Comparison of ENCODE assay signal across 8 cellular contexts in the genomic region with DNA sequence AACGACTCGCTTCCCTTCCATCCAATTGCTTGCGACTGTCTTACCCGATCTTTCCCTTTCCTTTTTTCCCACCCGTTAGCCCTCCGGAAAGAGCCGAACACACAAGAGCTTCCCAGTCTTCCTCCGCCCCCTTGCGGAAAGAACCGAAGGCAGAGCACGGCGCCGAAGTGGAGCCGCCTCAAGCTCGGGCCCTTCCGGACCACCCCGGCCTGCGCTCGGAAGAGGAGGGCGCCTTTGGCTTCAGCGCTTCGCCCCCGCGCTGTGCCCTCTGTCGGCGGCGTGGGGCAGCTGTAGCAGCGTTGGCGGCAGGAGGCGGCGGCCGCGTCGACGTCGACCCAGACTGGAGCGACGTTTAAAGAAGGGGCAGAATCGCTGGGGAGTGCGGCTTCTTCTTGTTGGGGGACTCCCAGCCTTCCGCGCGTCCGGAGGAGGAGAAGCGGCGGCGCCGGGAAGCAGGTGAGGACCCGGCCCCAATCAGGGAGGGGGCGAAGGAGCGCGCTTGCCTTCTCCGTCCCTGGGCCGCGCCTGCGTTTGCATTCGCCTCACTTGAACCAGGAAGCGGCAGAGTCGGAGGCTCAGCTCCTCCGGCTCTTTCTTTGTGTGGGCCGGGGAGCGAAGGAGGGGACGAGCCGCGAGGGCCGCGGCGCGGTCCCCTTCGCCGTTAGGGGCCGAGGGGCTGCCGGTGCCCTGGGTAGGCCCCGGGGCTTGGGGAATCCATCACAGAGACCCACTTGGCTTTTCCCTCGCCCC. TPM values are rescaled to one million over a fixed set of nuclear protein-coding genes. Genes with fewer than 3 reads are reported as not detected.
A peak's percentile ranks its signal among the peaks of the same experiment; 100 is the strongest.
DNase-seq lines count a peak whose midpoint lies in the region; ATAC-seq and TF ChIP-seq lines count a peak whose summit lies in the region.

Gene ZBTB33 (plus strand): TSS at position 291 of the 750 bp plus-strand sequence. CDS start 2,604 bp downstream, outside the sequence.

- no peaks in the 10 kb centered on the region for H3K9me3 Mint-ChIP-seq in GM23338
- H3K9me3 Mint-ChIP-seq in naive thymus-derived CD4-positive, alpha-beta T cell: peaks cover 0 to 2% (median 0%) of the 10 kb centered on the region in 11 donors
- H3K9me3 Mint-ChIP-seq in stimulated activated naive B cell treated with anti-CD40 and anti-IgM and Interleukin-4, amounts not matched to agents 10 μg/mL and 1 μg/mL and 100 μg/mL, for 72 hours: no peaks in the 10 kb centered on the region

- peak within 1 kb of the TSS; percentile 77 for H3K27ac ChIP-seq in GM23338 (ENCODE audit: low read depth)
- H3K27ac ChIP-seq in naive thymus-derived CD4-positive, alpha-beta T cell (ENCODE audit: low read depth, low read length): peak within 1 kb of the TSS; percentile 96

- H4K20me1 ChIP-seq in GM23338 (replicated peaks; ENCODE audit: insufficient read depth): peaks cover 4% of the 10 kb centered on the region

- peak within 1 kb of the TSS; percentile 95 for H3K4me3 Mint-ChIP-seq in GM23338
- H3K4me3 Mint-ChIP-seq in naive thymus-derived CD4-positive, alpha-beta T cell: peak within 1 kb of the TSS; percentile 84 to 97 (median 94)
- H3K4me3 Mint-ChIP-seq in stimulated activated naive B cell treated with anti-CD40 and anti-IgM and Interleukin-4, amounts not matched to agents 10 μg/mL and 1 μg/mL and 100 μg/mL, for 72 hours: peak within 1 kb of the TSS; percentile 92 to 95

- H2AFZ ChIP-seq in GM23338: 0 out of 2 replicates have a peak within 1 kb of the TSS, but pooled peaks have one; percentile 43

- peaks cover 23% of the 10 kb centered on the region for H3K36me3 Mint-ChIP-seq in GM23338 (ENCODE audit: low read depth)
- peaks cover 0 to 17% (median 14%) of the 10 kb centered on the region in 5 donors for H3K36me3 Mint-ChIP-seq in naive thymus-derived CD4-positive, alpha-beta T cell
- peaks cover 7 to 11% of the 10 kb centered on the region in 2 donors for H3K36me3 Mint-ChIP-seq in stimulated activated naive B cell treated with anti-CD40 and anti-IgM and Interleukin-4, amounts not matched to agents 10 μg/mL and 1 μg/mL and 100 μg/mL, for 72 hours

- peaks cover 5% of the 10 kb centered on the region for H3K4me1 Mint-ChIP-seq in GM23338
- peaks cover 6 to 42% (median 28%) of the 10 kb centered on the region in 7 donors for H3K4me1 Mint-ChIP-seq in naive thymus-derived CD4-positive, alpha-beta T cell
- peaks cover 1 to 7% of the 10 kb centered on the region in 2 donors for H3K4me1 Mint-ChIP-seq in stimulated activated naive B cell treated with anti-CD40 and anti-IgM and Interleukin-4, amounts not matched to agents 10 μg/mL and 1 μg/mL and 100 μg/mL, for 72 hours

- peak within 1 kb of the TSS; percentile 73 for H3K4me3 ChIP-seq in GM23338
- H3K4me3 ChIP-seq in naive thymus-derived CD4-positive, alpha-beta T cell (ENCODE audit: low read length): peak within 1 kb of the TSS; percentile 79

- peaks cover 23% of the 10 kb centered on the region; the same call in 1 of the 2 replicates for H3K27me3 ChIP-seq in GM23338 (ENCODE audit: insufficient read depth)
- H3K27me3 ChIP-seq in naive thymus-derived CD4-positive, alpha-beta T cell (ENCODE audit: control insufficient read depth in 2 of 2, insufficient read depth in 2 of 2, low read length in 2 of 2): no peaks in the 10 kb centered on the region

- no peaks in the 10 kb centered on the region for H3K9me3 ChIP-seq in naive thymus-derived CD4-positive, alpha-beta T cell (ENCODE audit: control insufficient read depth in 2 of 3, low read length in 3 of 3)

- no peaks in the 10 kb centered on the region for H3K9me2 ChIP-seq in GM23338 (ENCODE audit: insufficient read depth)

- TF ChIP-seq CTCF in GM23338 (conservative IDR thresholded peaks at IDR 0.05; ENCODE audit: low read depth in 2 of 2): peak; percentile 34 to 58

- H3K4me1 ChIP-seq in GM23338 (ENCODE audit: insufficient read depth): peaks cover 4% of the 10 kb centered on the region; the same call in 1 of the 2 replicates
- H3K4me1 ChIP-seq in naive thymus-derived CD4-positive, alpha-beta T cell (ENCODE audit: control insufficient read depth in 2 of 2, insufficient read depth in 2 of 2, low read length in 2 of 2): peaks cover 0 to 7% of the 10 kb centered on the region in 2 donors

- H3F3A ChIP-seq in GM23338 (replicated peaks; ENCODE audit: low read depth): no peaks in the 10 kb centered on the region

- POLR2A ChIA-PET in naive thymus-derived CD4-positive, alpha-beta T cell (lab: Charles Lee): interaction anchor here (0.6 to 2.5 kb wide), 11 partner anchors 10 to 1020 kb away, joined by 3 to 15 read pairs (median 4); partner anchors contain the start of gene TMEM255A

- 0 out of 2 replicates have a peak, but pooled peaks cover 3% of the 10 kb centered on the region for H3K36me3 ChIP-seq in GM23338 (ENCODE audit: insufficient read depth)
- peaks cover 0 to 4% (median 3%) of the 10 kb centered on the region in 3 experiments for H3K36me3 ChIP-seq in naive thymus-derived CD4-positive, alpha-beta T cell (ENCODE audit: control insufficient read depth in 2 of 3, insufficient read depth in 3 of 3, low read length in 3 of 3)

- peak within 1 kb of the TSS; percentile 88 for H3K27ac Mint-ChIP-seq in GM23338
- peak within 1 kb of the TSS; percentile 93 to 98 (median 96) for H3K27ac Mint-ChIP-seq in naive thymus-derived CD4-positive, alpha-beta T cell
- peak within 1 kb of the TSS; percentile 95 for H3K27ac Mint-ChIP-seq in stimulated activated naive B cell treated with anti-CD40 and anti-IgM and Interleukin-4, amounts not matched to agents 10 μg/mL and 1 μg/mL and 100 μg/mL, for 72 hours

- H3K4me2 ChIP-seq in GM23338: peak within 1 kb of the TSS; percentile 86

- intact Hi-C loops in naive thymus-derived CD4-positive, alpha-beta T cell (cut with micrococcal nuclease): loop anchor here (1.0 to 5.0 kb wide), 11 partner anchors 19 to 1903 kb away; partner anchors contain the start of genes CUL4B (in 2 of the 2), LAMP2 (in 2 of the 2), NDUFA1 (in 1 of the 2) and NKAP (in 1 of the 2)

- ATAC-seq in GM23338: peak; percentile 99
- ATAC-seq in naive thymus-derived CD4-positive, alpha-beta T cell: peak; percentile 100
- peak; percentile 99 for ATAC-seq in stimulated activated naive B cell treated with anti-CD40 and anti-IgM and Interleukin-4, amounts not matched to agents 10 μg/mL and 1 μg/mL and 100 μg/mL, for 72 hours (replicated peaks)

- H3K79me2 ChIP-seq in GM23338 (replicated peaks; ENCODE audit: insufficient read depth): peaks cover 12% of the 10 kb centered on the region

- DNase-seq in EL: peak; percentile 94
- peak; percentile 94 for DNase-seq in GM23338 (ENCODE audit: low spot score)
- DNase-seq in LHCN-M2 (ENCODE audit: low read depth): peak; percentile 92
- DNase-seq in RPMI8226: peak; percentile 94
- peak; percentile 58 to 76 for DNase-seq in activated T-helper 1 cell treated with anti-CD3 and anti-CD28 coated beads, Interleukin-2, amount 50 U/mL, for 16 hours (ENCODE audit: low read depth in 1 of 2, low spot score in 1 of 2)
- DNase-seq in fibroblast of gingiva (ENCODE audit: low read depth): peak; percentile 93
- DNase-seq in naive thymus-derived CD4-positive, alpha-beta T cell: peak; percentile 69 to 88 (median 82)
- peak; percentile 84 for DNase-seq in stimulated activated naive B cell treated with anti-CD40 and anti-IgM and Interleukin-4, amounts not matched to agents 10 μg/mL and 1 μg/mL and 100 μg/mL, for 72 hours

- no peaks in the 10 kb centered on the region for H3K27me3 Mint-ChIP-seq in GM23338 (ENCODE audit: insufficient read depth, low read depth, poor library complexity)
- H3K27me3 Mint-ChIP-seq in naive thymus-derived CD4-positive, alpha-beta T cell: peaks cover 0 to 4% (median 0%) of the 10 kb centered on the region in 5 donors
- H3K27me3 Mint-ChIP-seq in stimulated activated naive B cell treated with anti-CD40 and anti-IgM and Interleukin-4, amounts not matched to agents 10 μg/mL and 1 μg/mL and 100 μg/mL, for 72 hours: peaks cover 0 to 7% of the 10 kb centered on the region in 2 donors

- CTCF ChIA-PET in naive thymus-derived CD4-positive, alpha-beta T cell (lab: Charles Lee): interaction anchor here (0.6 to 1.9 kb wide), 6 partner anchors 19 to 206 kb away, joined by 3 to 8 read pairs (median 4); no protein-coding TSS in a partner anchor

TF ChIP-seq in GM23338, 12 proteins besides CTCF, POLR2A, EP300 and RAD21 (continues in another document):
- TF ChIP-seq POLR2AphosphoS5 (IDR thresholded peaks at IDR 0.05; ENCODE audit: low read depth): peak; percentile 53; the same call in 1 of the 2 replicates
- no peak for TF ChIP-seq STAT1 (IDR thresholded peaks at IDR 0.05; ENCODE audit: unreplicated experiment)
- TF ChIP-seq ZNF331 (CRISPR knock-in tag; IDR thresholded peaks at IDR 0.05; ENCODE audit: low read depth): no peak
- TF ChIP-seq EZH2 (IDR thresholded peaks at IDR 0.05; ENCODE audit: low read depth, unreplicated experiment): no peak

RNA-seq across cellular contexts. Expression of gene ZBTB33, which starts in this region (rescaled TPM):
- total RNA-seq in GM23338 (2014; rRNA removed; shearing (Covaris generic)): 14.0 and 14.3 TPM in 2 replicates
- 2.8 and 3.9 TPM in 2 replicates for polyA plus RNA-seq in GM23338 (2016; fragmentation: Nextera tagmentation; extraction: Ambion mirVana)
- 16.4 and 18.1 TPM in 2 replicates for total RNA-seq in LHCN-M2 (2014; rRNA removed)
- 2.6 TPM for polyA plus RNA-seq in LHCN-M2 (2012)
- total RNA-seq in naive thymus-derived CD4-positive, alpha-beta T cell: 10 to 100 TPM; 15.3 to 30.7 (median 26.3) TPM
- polyA plus RNA-seq in naive thymus-derived CD4-positive, alpha-beta T cell: 10 to 100 TPM; 13.7 to 16.0 TPM

Comparison
In these comparisons a context has a peak if more than half of its experiments do, and no peak if none do; other contexts are left out.
1. Peak in every context shown above with its lines: DNase-seq, ATAC-seq, H3K4me3 ChIP-seq and H3K27ac ChIP-seq.